In genomic region chr19:57141699-57142098, GRCh38 we compare ENCODE assay signal across 29 cellular contexts.
"Had no signal": no experiment of that assay in that cellular context is flagged by ENCODE, and none has a peak within 500 bp of the region (broad histone marks: within the 10 kb centered on the region; RNA-seq: fewer than 3 reads in every experiment).

No MANE protein-coding gene starts in this region.

- H3K4me3 ChIP-seq: MG63, PC-9, SJCRH30, SK-N-MC had no signal

- H3K4me2 ChIP-seq: PC-9 had no signal

- H2AFZ ChIP-seq: PC-9 had no signal

- H3K9me3 ChIP-seq: MG63, SJCRH30 had no signal

- ATAC-seq: Panc1, Right ventricle myocardium inferior, SK-N-SH treated with all-trans-retinoic acid at 6 μM for 48 hours, T-cell had no signal

- H3K27me3 ChIP-seq: MG63, SJCRH30 had no signal

- H3K27ac ChIP-seq: PC-9, RWPE1, SJCRH30, SK-N-MC had no signal

- H3K4me1 ChIP-seq: SJCRH30 had no signal

- DNase-seq: Kasumi-1, MG63, NCI-H1092, NCI-H1105, NCI-H1417 treated with DMSO at 0.1 percent for 48 hours, NCI-H1436 treated with DMSO at 0.1 percent for 48 hours, NCI-H1694, NCI-H187, NCI-H1930, NCI-H2081, NCI-H2171 treated with DMSO at 0.1 percent for 48 hours, NCI-H2227 treated with DMSO at 0.1 percent for 48 hours, NCI-H345, NCI-H446, NCI-H510A treated with DMSO at 0.1 percent for 48 hours, NCI-H524 treated with DMSO at 0.1 percent for 48 hours, NCI-H526 treated with DMSO at 0.1 percent for 48 hours, NCI-H748 treated with DMSO at 0.1 percent for 48 hours, NCI-H82, PC-9, SHP77, SIG-M5, SJCRH30, T-cell had no signal

- H3K36me3 ChIP-seq: MG63, SJCRH30 had no signal
